In the genomic region with DNA sequence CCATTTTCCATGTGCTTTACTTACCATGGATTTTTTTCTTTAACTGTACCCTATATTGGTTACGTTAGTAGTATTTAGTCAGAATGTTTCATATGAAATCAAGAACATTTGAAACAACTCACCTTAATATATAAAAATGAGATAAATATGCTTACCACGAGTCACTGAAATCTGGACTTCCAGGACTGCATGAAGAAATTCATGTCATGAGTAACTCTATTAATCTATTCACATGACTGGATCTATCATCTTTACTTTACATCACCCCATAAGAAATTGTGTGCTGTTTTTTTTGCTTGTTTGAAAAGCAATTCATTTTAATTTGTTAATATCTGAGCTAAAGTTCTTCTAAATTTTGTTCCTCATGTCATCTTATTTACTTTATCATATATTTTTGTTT, we compare ENCODE assay signal across 36 cellular contexts. TPM values are rescaled to one million over a fixed set of nuclear protein-coding genes. Genes with fewer than 3 reads are reported as not detected.
"Had no signal": no experiment of that assay in that cellular context is flagged by ENCODE, and none has a peak within 500 bp of the region (broad histone marks: within the 10 kb centered on the region; RNA-seq: fewer than 3 reads in every experiment).

No MANE protein-coding gene starts in this region.

- H3K36me3 ChIP-seq: cardiac muscle cell, gastrocnemius medialis, neutrophil, ovary, sigmoid colon, stomach, thyroid gland, upper lobe of left lung had no signal

- H3K9me3 ChIP-seq: gastrocnemius medialis, neutrophil, ovary, sigmoid colon, stomach, thyroid gland, upper lobe of left lung had no signal

- H3K4me1 ChIP-seq: gastrocnemius medialis, sigmoid colon, thyroid gland, upper lobe of left lung had no signal

- DNase-seq: activated CD4-positive, alpha-beta T cell treated with anti-CD3 and anti-CD28 coated beads for 4 hours; activated CD4-positive, alpha-beta T cell treated with anti-CD3 and anti-CD28 coated beads, Interleukin-2, amount 50 U/mL, for 4 hours; activated CD8-positive, alpha-beta memory T cell treated with anti-CD3 and anti-CD28 coated beads for 24 hours; activated gamma-delta T cell; activated naive CD4-positive, alpha-beta T cell treated with anti-CD3 and anti-CD28 coated beads, Interleukin-2, amount 10 ng/mL, durations not matched to agents 7 days and 5 days; activated naive CD8-positive, alpha-beta T cell treated with anti-CD3 and anti-CD28 coated beads, Interleukin-2, amount 10 ng/mL, durations not matched to agents 7 days and 5 days; amniotic stem cell; dorsolateral prefrontal cortex; effector memory CD4-positive, alpha-beta T cell; gastrocnemius medialis; glutamatergic neuron; left colon; naive B cell; nephron progenitor cell; ovary; retina; sigmoid colon; stimulated activated CD4-positive, alpha-beta T cell treated with anti-CD3 and anti-CD28 coated beads, Interleukin-15, amount 100 ng/mL, for 24 hours; stimulated activated CD4-positive, alpha-beta T cell treated with anti-CD3 and anti-CD28 coated beads, Interleukin-2, amount 100 ng/mL, for 24 hours; stimulated activated naive B cell treated with anti-CD40 and anti-IgM and Interleukin-4, amounts not matched to agents 10 μg/mL and 1 μg/mL and 100 μg/mL, for 72 hours; stomach; SW 1271; T-helper 9 cell; thyroid gland; upper lobe of left lung had no signal

- H3K4me3 ChIP-seq: cardiac muscle cell, coronary artery, dorsolateral prefrontal cortex, gastrocnemius medialis, ovary, sigmoid colon, stomach, thyroid gland, upper lobe of left lung had no signal

- H3K27ac ChIP-seq: cardiac muscle cell, coronary artery, dorsolateral prefrontal cortex, gastrocnemius medialis, neutrophil, ovary, sigmoid colon, stomach, thyroid gland, upper lobe of left lung, VCaP had no signal

- H3K27me3 ChIP-seq: cardiac muscle cell, dorsolateral prefrontal cortex, gastrocnemius medialis, neutrophil, ovary, sigmoid colon, stomach, thyroid gland, upper lobe of left lung had no signal

- ATAC-seq: gastrocnemius medialis; left colon; stimulated activated naive B cell treated with anti-CD40 and anti-IgM and Interleukin-4, amounts not matched to agents 10 μg/mL and 1 μg/mL and 100 μg/mL, for 72 hours had no signal

RNA-seq across cellular contexts. Expression of gene EPYC, which starts 5.3 kb away (rescaled TPM):
- total RNA-seq: activated naive CD8-positive, alpha-beta T cell treated with anti-CD3 and anti-CD28 coated beads, Interleukin-2, amount 10 ng/mL, durations not matched to agents 7 days and 5 days; activated T-helper 1 cell treated with anti-CD3 and anti-CD28 coated beads, Interleukin-12 subunit alpha, Interleukin-12 subunit beta, Interleukin-2, Interleukin-4 antibody, amounts not matched to agents 30 ng/mL and 10 ng/mL and 1 ng/mL, durations not matched to agents 14 hours and 24 hours and 36 hours; cardiac muscle cell; cerebellum; dorsolateral prefrontal cortex; gastrocnemius medialis; left colon; liver; mesothelial cell of epicardium; progenitor cell of endocrine pancreas; sigmoid colon; stomach; thyroid gland; upper lobe of left lung had no signal
- polyA plus RNA-seq: cardiac muscle cell, esophagus, keratinocyte, liver, stomach had no signal

RNA-seq across cellular contexts. Expression of gene CCER1, which starts 44.5 kb away (rescaled TPM):
- total RNA-seq: activated naive CD8-positive, alpha-beta T cell treated with anti-CD3 and anti-CD28 coated beads, Interleukin-2, amount 10 ng/mL, durations not matched to agents 7 days and 5 days; activated T-helper 1 cell treated with anti-CD3 and anti-CD28 coated beads, Interleukin-12 subunit alpha, Interleukin-12 subunit beta, Interleukin-2, Interleukin-4 antibody, amounts not matched to agents 30 ng/mL and 10 ng/mL and 1 ng/mL, durations not matched to agents 14 hours and 24 hours and 36 hours; cardiac muscle cell; cerebellum; dorsolateral prefrontal cortex; gastrocnemius medialis; left colon; liver; mesothelial cell of epicardium; ovary; progenitor cell of endocrine pancreas; sigmoid colon; stomach; upper lobe of left lung had no signal
- polyA plus RNA-seq: cardiac muscle cell, esophagus, keratinocyte, liver, ovary, sigmoid colon, stomach had no signal

RNA-seq across cellular contexts. Expression of gene KERA, which starts 58.3 kb away (rescaled TPM):
- total RNA-seq: activated naive CD8-positive, alpha-beta T cell treated with anti-CD3 and anti-CD28 coated beads, Interleukin-2, amount 10 ng/mL, durations not matched to agents 7 days and 5 days; activated T-helper 1 cell treated with anti-CD3 and anti-CD28 coated beads, Interleukin-12 subunit alpha, Interleukin-12 subunit beta, Interleukin-2, Interleukin-4 antibody, amounts not matched to agents 30 ng/mL and 10 ng/mL and 1 ng/mL, durations not matched to agents 14 hours and 24 hours and 36 hours; cardiac muscle cell; left colon; liver; mesothelial cell of epicardium; progenitor cell of endocrine pancreas; sigmoid colon; thyroid gland; upper lobe of left lung had no signal
- polyA plus RNA-seq: cardiac muscle cell, esophagus, keratinocyte, liver, sigmoid colon, stomach had no signal
